In genomic region chr1:204359131-204359473, GRCh38 we compare ENCODE assay signal across 16 cellular contexts. TPM values are rescaled to one million over a fixed set of nuclear protein-coding genes. Genes with fewer than 3 reads are reported as not detected.
DNase-seq lines count a peak whose midpoint lies in the region; ATAC-seq and TF ChIP-seq lines count a peak whose summit lies in the region.
"Had no signal": no experiment of that assay in that cellular context is flagged by ENCODE, and none has a peak within 500 bp of the region (broad histone marks: within the 10 kb centered on the region; RNA-seq: fewer than 3 reads in every experiment).

No MANE protein-coding gene starts in this region.

- no peaks in the 10 kb centered on the region for H3K36me3 Mint-ChIP-seq in WTC11

- H3K4me1 Mint-ChIP-seq in WTC11: peaks cover 34% of the 10 kb centered on the region

- POLR2A ChIA-PET in WTC11 (lab: Charles Lee): no interaction called here

- peak; percentile 15 for DNase-seq in ELR (ENCODE audit: low read depth)
- DNase-seq in WTC11 (ENCODE audit: low spot score): no peak
- no peak for DNase-seq in skeletal muscle cell (ENCODE audit: low read depth)
- DNase-seq in activated effector memory CD4-positive, alpha-beta T cell treated with anti-CD3 and anti-CD28 coated beads, Interleukin-2, amount 50 U/mL, for 16 hours: no peak
- no peak for DNase-seq in NCI-H1417 treated with DMSO at 0.1 percent for 48 hours (lab: John Stamatoyannopoulos, UW)
- DNase-seq in NCI-H146 treated with DMSO at 0.1 percent for 48 hours (lab: John Stamatoyannopoulos, UW; ENCODE audit: unreplicated experiment): no peak
- DNase-seq: activated CD4-positive, alpha-beta T cell treated with anti-CD3 and anti-CD28 coated beads, Interleukin-2, amount 50 U/mL, for 1 hour; activated naive CD4-positive, alpha-beta T cell treated with Interleukin-2 at 50 U/mL for 16 hours; NK-92 treated with Interleukin-12 subunit alpha and Interleukin-12 subunit beta, amount 100 ng/mL, for 24 hours; small intestine; stimulated activated CD4-positive, alpha-beta T cell treated with anti-CD3 and anti-CD28 coated beads, Interleukin-4, amount 100 ng/mL, for 1 hour had no signal

- no peak for ATAC-seq in WTC11
- ATAC-seq in GM19324 (IDR thresholded peaks at IDR 0.05; ENCODE audit: low FRiP score, unreplicated experiment): no peak
- ATAC-seq: left lobe of liver had no signal

- peaks cover 12% of the 10 kb centered on the region; the same call in 1 of the 2 replicates for H3K4me1 ChIP-seq in iPS-20b (ENCODE audit: insufficient read depth, low read length)

- H3K4me3 Mint-ChIP-seq in WTC11: peak overlapping the region; percentile 24
- H3K4me3 Mint-ChIP-seq: B cell had no signal

- no peak overlapping the region for H3K9ac ChIP-seq in iPS-20b (ENCODE audit: low read depth, low read length)

- H3K9me3 ChIP-seq in iPS-20b (ENCODE audit: insufficient read depth, low read depth, low read length): no peaks in the 10 kb centered on the region

- H3K27ac Mint-ChIP-seq in WTC11: no peak overlapping the region
- H3K27ac Mint-ChIP-seq: B cell had no signal

- peaks cover 20% of the 10 kb centered on the region for H3K27me3 Mint-ChIP-seq in WTC11 (ENCODE audit: low read depth)

- no peak for TF ChIP-seq CTCF in WTC11 (IDR thresholded peaks at IDR 0.05)

- H3K9me3 Mint-ChIP-seq in WTC11: no peaks in the 10 kb centered on the region

- CTCF ChIA-PET in WTC11 (lab: Charles Lee): interaction anchor here (0.6 to 8.4 kb wide), 30 partner anchors 8 to 539 kb away, joined by 3 to 118 read pairs (median 7); partner anchors contain the start of genes GOLT1A and SNRPE

- H3K27me3 ChIP-seq in iPS-20b (ENCODE audit: insufficient read depth, low read length): peaks cover 21% of the 10 kb centered on the region

- H3K36me3 ChIP-seq in iPS-20b (ENCODE audit: insufficient read depth, low read depth, low read length): no peaks in the 10 kb centered on the region

- H3K4me3 ChIP-seq in iPS-20b (ENCODE audit: low read length) (peak overlapping the region; percentile 47; the same call in 1 of the 2 replicates), skeletal muscle cell (ENCODE audit: low read depth, low read length) (peak overlapping the region; percentile 18)

- no peak overlapping the region for H3K27ac ChIP-seq in iPS-20b (ENCODE audit: low read length)
- H3K27ac ChIP-seq: RWPE1 had no signal

TF ChIP-seq in WTC11, 78 proteins besides CTCF, POLR2A, EP300 and RAD21 (continues in another document):
- no peak for TF ChIP-seq GRHL2 (CRISPR knock-in tag; IDR thresholded peaks at IDR 0.05; ENCODE audit: insufficient replicate concordance, severe bottlenecking)
- TF ChIP-seq JAZF1 (CRISPR knock-in tag; IDR thresholded peaks at IDR 0.05): no peak
- no peak for TF ChIP-seq ZNF219 (CRISPR knock-in tag; IDR thresholded peaks at IDR 0.05; ENCODE audit: borderline replicate concordance)
- TF ChIP-seq ZNF396 (CRISPR knock-in tag; IDR thresholded peaks at IDR 0.05; ENCODE audit: borderline replicate concordance): no peak
- TF ChIP-seq ZNF263 (CRISPR knock-in tag; IDR thresholded peaks at IDR 0.05; ENCODE audit: low read depth): no peak
- TF ChIP-seq ZSCAN18 (CRISPR knock-in tag; IDR thresholded peaks at IDR 0.05): no peak
- no peak for TF ChIP-seq ZNF281 (CRISPR knock-in tag; IDR thresholded peaks at IDR 0.05)
- no peak for TF ChIP-seq MLX (CRISPR knock-in tag; IDR thresholded peaks at IDR 0.05)
- no peak for TF ChIP-seq ZBTB21 (CRISPR knock-in tag; IDR thresholded peaks at IDR 0.05; ENCODE audit: borderline replicate concordance)
- no peak for TF ChIP-seq CDX4 (CRISPR knock-in tag; IDR thresholded peaks at IDR 0.05; ENCODE audit: borderline replicate concordance)
- TF ChIP-seq PRDM15 (CRISPR knock-in tag; IDR thresholded peaks at IDR 0.05): no peak
- no peak for TF ChIP-seq EMX1 (CRISPR knock-in tag; IDR thresholded peaks at IDR 0.05)

RNA-seq across cellular contexts. Expression of gene PLEKHA6, which starts 0.6 kb away (rescaled TPM):
- total RNA-seq in WTC11 (2021): 9.2 to 11.6 TPM (median 11.0 TPM) in 3 replicates

RNA-seq across cellular contexts. Expression of gene PPP1R15B, which starts 52.5 kb away (rescaled TPM):
- total RNA-seq in WTC11 (2021): 43.7 to 47.7 TPM (median 44.6 TPM) in 3 replicates
